ENCODE assay signal across 11 cellular contexts in genomic region chr1:211612786-211613107, GRCh38. TPM values are rescaled to one million over a fixed set of nuclear protein-coding genes. Genes with fewer than 3 reads are reported as not detected.
A peak's percentile ranks its signal among the peaks of the same experiment; 100 is the strongest.
DNase-seq lines count a peak whose midpoint lies in the region; ATAC-seq and TF ChIP-seq lines count a peak whose summit lies in the region.
"Had no signal": no experiment of that assay in that cellular context is flagged by ENCODE, and none has a peak within 500 bp of the region (broad histone marks: within the 10 kb centered on the region; RNA-seq: fewer than 3 reads in every experiment).

No MANE protein-coding gene starts in this region.

- H3K36me3 ChIP-seq in GM23338 (ENCODE audit: insufficient read depth) (no peaks in the 10 kb centered on the region), SJSA1 (no peaks in the 10 kb centered on the region), gastroesophageal sphincter (no peaks in the 10 kb centered on the region), skeletal muscle satellite cell (ENCODE audit: insufficient read depth, low read length) (no peaks in the 10 kb centered on the region)

- H3K27me3 ChIP-seq in GM23338 (ENCODE audit: insufficient read depth), result no peaks in the 10 kb centered on the region
- H3K27me3 ChIP-seq in SJSA1 (replicated peaks), result no peaks in the 10 kb centered on the region
- no peaks in the 10 kb centered on the region for H3K27me3 ChIP-seq in gastroesophageal sphincter
- no peaks in the 10 kb centered on the region for H3K27me3 ChIP-seq in skeletal muscle satellite cell (ENCODE audit: control insufficient read depth, insufficient read depth, low read length)

- H3F3A ChIP-seq in GM23338 (replicated peaks; ENCODE audit: low read depth), result no peaks in the 10 kb centered on the region

- DNase-seq in GM23338 (ENCODE audit: low spot score) (no peak), SJSA1 (ENCODE audit: low read depth in 1 of 2, low spot score in 2 of 2) (no peak), D341Med (ENCODE audit: low spot score) (no peak), midbrain (lab: John Stamatoyannopoulos, UW) (no peak), T1000 (lab: John Stamatoyannopoulos, UW) (no peak), type B pancreatic cell (ENCODE audit: extremely low spot score, unreplicated experiment) (no peak)
- DNase-seq: activated CD4-positive, alpha-beta T cell treated with anti-CD3 and anti-CD28 coated beads, Interleukin-2, amount 10 ng/mL, durations not matched to agents 24 days and 14 days; dermis blood vessel endothelial cell; NCI-H2029 treated with DMSO at 0.1 percent for 48 hours had no signal

- no peaks in the 10 kb centered on the region for H3K79me2 ChIP-seq in GM23338 (replicated peaks; ENCODE audit: insufficient read depth)

- H3K9me3 ChIP-seq in SJSA1 (replicated peaks) (no peaks in the 10 kb centered on the region), gastroesophageal sphincter (no peaks in the 10 kb centered on the region), skeletal muscle satellite cell (replicated peaks; ENCODE audit: low read length) (no peaks in the 10 kb centered on the region)

- H4K20me1 ChIP-seq in GM23338 (replicated peaks; ENCODE audit: insufficient read depth), result no peaks in the 10 kb centered on the region

- no peak for TF ChIP-seq CTCF in GM23338 (conservative IDR thresholded peaks at IDR 0.05; ENCODE audit: low read depth in 2 of 2)
- TF ChIP-seq CTCF in gastroesophageal sphincter (IDR thresholded peaks at IDR 0.05), result no peak
- no peak for TF ChIP-seq CTCF in type B pancreatic cell (conservative IDR thresholded peaks at IDR 0.05)

- no CpG with 5 or more reads among the region's 6 CpGs for WGBS in gastroesophageal sphincter (ENCODE audit: low coverage in 1 of 2), 2 donors

- peaks cover 6% of the 10 kb centered on the region; the same call in 1 of the 3 replicates for H3K4me1 Mint-ChIP-seq in GM23338
- H3K4me1 Mint-ChIP-seq in type B pancreatic cell (ENCODE audit: unreplicated experiment), result peaks cover 16% of the 10 kb centered on the region

- no peak overlapping the region for H3K27ac ChIP-seq in GM23338 (ENCODE audit: low read depth)
- peak overlapping the region; percentile 44; the same call in 1 of the 2 replicates for H3K27ac ChIP-seq in SJSA1
- H3K27ac ChIP-seq in gastroesophageal sphincter, result peak overlapping the region; percentile 16 to 79 (median 75)

- H3K27me3 Mint-ChIP-seq in GM23338 (ENCODE audit: insufficient read depth, low read depth, poor library complexity), result peaks cover 4% of the 10 kb centered on the region
- no peaks in the 10 kb centered on the region for H3K27me3 Mint-ChIP-seq in type B pancreatic cell
- H3K27me3 Mint-ChIP-seq: activated CD4-positive, alpha-beta T cell treated with anti-CD3 and anti-CD28 coated beads, Interleukin-2, amount 10 ng/mL, durations not matched to agents 24 days and 14 days had no signal

- H3K4me3 Mint-ChIP-seq in GM23338 (no peak overlapping the region), type B pancreatic cell (no peak overlapping the region)
- H3K4me3 Mint-ChIP-seq: activated CD4-positive, alpha-beta T cell treated with anti-CD3 and anti-CD28 coated beads, Interleukin-2, amount 10 ng/mL, durations not matched to agents 24 days and 14 days had no signal

- H3K9ac ChIP-seq in skeletal muscle satellite cell (ENCODE audit: low read depth, low read length), result peak overlapping the region; percentile 47

- peak overlapping the region; percentile 47; the same call in 1 of the 2 replicates for H2AFZ ChIP-seq in GM23338

- no peaks in the 10 kb centered on the region for H3K4me1 ChIP-seq in GM23338 (ENCODE audit: insufficient read depth)
- H3K4me1 ChIP-seq in SJSA1 (replicated peaks), result peaks cover 15% of the 10 kb centered on the region
- peaks cover 0 to 60% (median 21%) of the 10 kb centered on the region in 3 donors for H3K4me1 ChIP-seq in gastroesophageal sphincter
- peaks cover 20% of the 10 kb centered on the region for H3K4me1 ChIP-seq in skeletal muscle satellite cell (ENCODE audit: control insufficient read depth, insufficient read depth, low read length)

- H3K9me3 Mint-ChIP-seq in GM23338 (no peaks in the 10 kb centered on the region), type B pancreatic cell (no peaks in the 10 kb centered on the region)
- H3K9me3 Mint-ChIP-seq: activated CD4-positive, alpha-beta T cell treated with anti-CD3 and anti-CD28 coated beads, Interleukin-2, amount 10 ng/mL, durations not matched to agents 24 days and 14 days had no signal

- H3K9me2 ChIP-seq in GM23338 (ENCODE audit: insufficient read depth), result 0 out of 2 replicates have a peak, but pooled peaks cover 5% of the 10 kb centered on the region

- H3K4me2 ChIP-seq in GM23338, result no peak overlapping the region
- no peak overlapping the region for H3K4me2 ChIP-seq in skeletal muscle satellite cell (ENCODE audit: low read length)

- H3K4me3 ChIP-seq in GM23338 (no peak overlapping the region), SJSA1 (no peak overlapping the region), gastroesophageal sphincter (no peak overlapping the region), skeletal muscle satellite cell (ENCODE audit: low read length) (no peak overlapping the region)

- no peak for TF ChIP-seq EP300 in gastroesophageal sphincter (IDR thresholded peaks at IDR 0.05)

- H3K36me3 Mint-ChIP-seq in GM23338 (ENCODE audit: low read depth) (no peaks in the 10 kb centered on the region), type B pancreatic cell (no peaks in the 10 kb centered on the region)

- no peak for TF ChIP-seq POLR2A in gastroesophageal sphincter (IDR thresholded peaks at IDR 0.05)

- no peak for ATAC-seq in GM23338
- ATAC-seq in gastroesophageal sphincter, result no peak

- H3K27ac Mint-ChIP-seq in GM23338, result 0 out of 2 replicates have a peak overlapping the region, but pooled peaks have one; percentile 59
- no peak overlapping the region for H3K27ac Mint-ChIP-seq in type B pancreatic cell
- H3K27ac Mint-ChIP-seq: activated CD4-positive, alpha-beta T cell treated with anti-CD3 and anti-CD28 coated beads, Interleukin-2, amount 10 ng/mL, durations not matched to agents 24 days and 14 days had no signal

TF ChIP-seq in GM23338, 12 proteins besides CTCF, POLR2A, EP300 and RAD21 (continues in another document):
- no peak for TF ChIP-seq CREB1 (CRISPR knock-in tag; IDR thresholded peaks at IDR 0.05; ENCODE audit: low read depth)
- no peak for TF ChIP-seq POLR2AphosphoS5 (IDR thresholded peaks at IDR 0.05; ENCODE audit: low read depth)
- TF ChIP-seq NANOG (IDR thresholded peaks at IDR 0.05; ENCODE audit: borderline replicate concordance), result no peak
- TF ChIP-seq JUNB (IDR thresholded peaks at IDR 0.05; ENCODE audit: unreplicated experiment), result no peak

RNA-seq across cellular contexts. Expression of gene SLC30A1, which starts 33.8 kb away (rescaled TPM):
- 17.0 and 17.7 TPM in 2 replicates for total RNA-seq in GM23338 (2014; rRNA removed; shearing (Covaris generic))
- polyA plus RNA-seq in GM23338 (2016; fragmentation: Nextera tagmentation; extraction: Ambion mirVana), result 3.3 and 3.8 TPM in 2 replicates
- total RNA-seq in SJSA1 (2014; rRNA removed; shearing (Covaris generic)), result 11.3 and 14.5 TPM in 2 replicates
- total RNA-seq in gastroesophageal sphincter (10 to 100 TPM; 10.1 to 17.3 (median 13.0) TPM), type B pancreatic cell (ENCODE audit: low replicate concordance) (21.8 and 46.2 TPM in 2 replicates)
- 9.8 and 14.4 TPM in 2 replicates for total RNA-seq in skeletal muscle satellite cell (2012; rRNA removed)
